In the genomic region with DNA sequence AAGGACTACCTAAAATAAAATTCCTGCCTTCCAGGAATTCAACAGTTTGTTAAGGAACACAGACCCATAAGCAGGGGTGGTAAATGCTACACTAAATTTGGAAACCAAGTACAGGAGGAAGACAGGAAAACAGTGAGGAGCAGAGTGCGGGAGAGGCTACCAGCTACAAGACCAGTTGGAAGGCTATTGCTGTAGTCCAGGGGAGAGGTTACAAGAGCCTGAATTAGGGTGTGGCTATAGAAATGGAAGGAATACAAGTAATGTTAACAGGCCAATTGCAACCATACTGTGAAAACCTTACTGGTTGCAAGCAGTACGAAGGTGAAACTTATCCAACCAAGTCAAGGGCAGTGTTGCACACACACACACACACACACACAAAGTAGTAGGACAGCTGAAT, we compare ENCODE assay signal across 10 cellular contexts. TPM values are rescaled to one million over a fixed set of nuclear protein-coding genes. Genes with fewer than 3 reads are reported as not detected.
A peak's percentile ranks its signal among the peaks of the same experiment; 100 is the strongest.
DNase-seq lines count a peak whose midpoint lies in the region; ATAC-seq and TF ChIP-seq lines count a peak whose summit lies in the region.
"Had no signal": no experiment of that assay in that cellular context is flagged by ENCODE, and none has a peak within 500 bp of the region (broad histone marks: within the 10 kb centered on the region; RNA-seq: fewer than 3 reads in every experiment).

No MANE protein-coding gene starts in this region.

- CTCF ChIA-PET in Calu3 (lab: Charles Lee): interaction anchor here (0.7 to 2.4 kb wide), 7 partner anchors 11 to 1154 kb away, joined by 3 to 20 read pairs (median 3); partner anchors contain the start of gene DBR1

- H3K36me3 Mint-ChIP-seq in Calu3 (ENCODE audit: insufficient read depth, unreplicated experiment) (peaks cover 26% of the 10 kb centered on the region), nephron progenitor cell (ENCODE audit: low read depth) (peaks cover 18% of the 10 kb centered on the region)

- peaks cover 15% of the 10 kb centered on the region for H3K36me3 ChIP-seq in MG63
- H3K36me3 ChIP-seq: thyroid gland had no signal

- H3K4me1 Mint-ChIP-seq in Calu3 (ENCODE audit: low read depth, unreplicated experiment) (peaks cover 32% of the 10 kb centered on the region), nephron progenitor cell (peaks cover 48% of the 10 kb centered on the region)

- peak; percentile 16 for DNase-seq in Calu3
- DNase-seq in MG63: no peak
- peak; percentile 24 for DNase-seq in choroid plexus epithelial cell (ENCODE audit: low read depth)
- DNase-seq in nephron progenitor cell: no peak
- DNase-seq in NCI-H1930 (lab: John Stamatoyannopoulos, UW): no peak
- no peak for DNase-seq in SK-N-DZ (ENCODE audit: low spot score)
- DNase-seq: thyroid gland had no signal

- H3K27me3 Mint-ChIP-seq in Calu3 (ENCODE audit: unreplicated experiment) (no peaks in the 10 kb centered on the region), nephron progenitor cell (ENCODE audit: low read depth, poor library complexity) (peaks cover 45% of the 10 kb centered on the region)

- H3K9me3 Mint-ChIP-seq in Calu3 (ENCODE audit: low read depth, unreplicated experiment): no peaks in the 10 kb centered on the region
- peaks cover 4% of the 10 kb centered on the region for H3K9me3 Mint-ChIP-seq in nephron progenitor cell

- no peak for ATAC-seq in GM18511 (IDR thresholded peaks at IDR 0.05; ENCODE audit: unreplicated experiment)
- no peak for ATAC-seq in HG02885 (IDR thresholded peaks at IDR 0.05; ENCODE audit: poor library complexity, unreplicated experiment)

- no TSS peak for BruUV-seq in Calu3 (replicated peaks; lab: Mats Ljungman, UMichigan)

- H3K27me3 ChIP-seq in MG63: peaks cover 11% of the 10 kb centered on the region; the same call in 1 of the 2 replicates
- H3K27me3 ChIP-seq: thyroid gland had no signal

- H3K27ac Mint-ChIP-seq in Calu3 (ENCODE audit: unreplicated experiment) (peak overlapping the region; percentile 98), nephron progenitor cell (no peak overlapping the region)

- intact Hi-C loops in Calu3 (cut with micrococcal nuclease; ENCODE audit: unreplicated experiment): loop anchor here (10.0 kb wide), 1 partner anchor 409 kb away; the partner anchor contains the start of gene CEP70

- no peak for TF ChIP-seq CTCF in Calu3 (IDR thresholded peaks at IDR 0.05; ENCODE audit: unreplicated experiment)
- no peak for TF ChIP-seq CTCF in choroid plexus epithelial cell (conservative IDR thresholded peaks at IDR 0.05; ENCODE audit: low read depth, low read length)
- no peak for TF ChIP-seq CTCF in nephron progenitor cell (IDR thresholded peaks at IDR 0.05)

- H3K4me3 ChIP-seq in MG63: peak overlapping the region; percentile 80
- peak overlapping the region; percentile 95 for H3K4me3 ChIP-seq in choroid plexus epithelial cell (ENCODE audit: low read depth, low read length)

- H3K4me3 Mint-ChIP-seq in Calu3 (ENCODE audit: low read depth, unreplicated experiment) (peak overlapping the region; percentile 92), nephron progenitor cell (peak overlapping the region; percentile 97)

- no peaks in the 10 kb centered on the region for H3K9me3 ChIP-seq in MG63
- H3K9me3 ChIP-seq: thyroid gland had no signal

RNA-seq across cellular contexts. Expression of gene ARMC8, which starts 0.9 kb away (rescaled TPM):
- 78.7 and 80.9 TPM in 2 replicates for total RNA-seq in Calu3 (2022)
- total RNA-seq in MG63 (2014; rRNA removed; shearing (Covaris generic); ENCODE audit: low replicate concordance): 30.2 and 38.5 TPM in 2 replicates
- 31.7 and 33.8 TPM in 2 replicates for polyA plus RNA-seq in SK-N-DZ (2014; cell fraction: cytosol; rRNA removed)
- 40.3 and 42.4 TPM in 2 replicates for polyA plus RNA-seq in SK-N-DZ (2014; cell fraction: nucleus; rRNA removed)

RNA-seq across cellular contexts. Expression of gene DBR1, which starts 11.5 kb away (rescaled TPM):
- total RNA-seq in Calu3 (2022): 30.8 and 32.8 TPM in 2 replicates
- 19.2 and 29.5 TPM in 2 replicates for total RNA-seq in MG63 (2014; rRNA removed; shearing (Covaris generic); ENCODE audit: low replicate concordance)
- polyA plus RNA-seq in SK-N-DZ (2014; cell fraction: cytosol; rRNA removed): 35.6 and 37.9 TPM in 2 replicates
- polyA plus RNA-seq in SK-N-DZ (2014; cell fraction: nucleus; rRNA removed): 9.8 and 12.4 TPM in 2 replicates

RNA-seq across cellular contexts. Expression of gene A4GNT, which starts 54.0 kb away (rescaled TPM):
- not detected in 2 replicates for total RNA-seq in Calu3 (2022)
- total RNA-seq in MG63 (2014; rRNA removed; shearing (Covaris generic); ENCODE audit: low replicate concordance): not detected in 2 replicates
- not detected in 2 replicates for polyA plus RNA-seq in SK-N-DZ (2014; cell fraction: cytosol; rRNA removed)
- not detected in 2 replicates for polyA plus RNA-seq in SK-N-DZ (2014; cell fraction: nucleus; rRNA removed)
- total RNA-seq: glomerular endothelial cell, thyroid gland had no signal

Comparison
In these comparisons a context has a peak if more than half of its experiments do, and no peak if none do; other contexts are left out.
1. DNase-seq: peak in Calu3 (single experiment) and choroid plexus epithelial cell (single experiment); none in MG63 (single experiment), nephron progenitor cell (single experiment), NCI-H1930 (0 of 2) and SK-N-DZ (single experiment).